Comparison of ENCODE assay signal across 24 cellular contexts in genomic region chr9:126838055-126838811, GRCh38. TPM values are rescaled to one million over a fixed set of nuclear protein-coding genes. Genes with fewer than 3 reads are reported as not detected.
DNase-seq lines count a peak whose midpoint lies in the region; ATAC-seq, FAIRE-seq and TF ChIP-seq lines count a peak whose summit lies in the region.
"Had no signal": no experiment of that assay in that cellular context is flagged by ENCODE, and none has a peak within 500 bp of the region (broad histone marks: within the 10 kb centered on the region; RNA-seq: fewer than 3 reads in every experiment).

No MANE protein-coding gene starts in this region.

- intact Hi-C loops in psoas muscle (cut with DNase I): no loop called here
- intact Hi-C loops in Caco-2 (cut with micrococcal nuclease; ENCODE audit: unreplicated experiment): no loop called here

- no peaks in the 10 kb centered on the region for H3K27me3 Mint-ChIP-seq in Caco-2 (ENCODE audit: insufficient read depth, unreplicated experiment)
- H3K27me3 Mint-ChIP-seq: dendritic cell treated with granulocyte-macrophage colony-stimulating factor and Interleukin-4, amounts not matched to agents 40 ng/mL and 50 ng/mL, for 4 days; IgD-negative memory B cell; memory B cell; naive thymus-derived CD4-positive, alpha-beta T cell; T-cell had no signal

- H3K27me3 ChIP-seq in GM06990 (replicated peaks; ENCODE audit: control insufficient read depth, insufficient read depth, low read length) (no peaks in the 10 kb centered on the region), psoas muscle (ENCODE audit: insufficient read depth in 3 of 3, low read length in 2 of 3) (no peaks in the 10 kb centered on the region), Caco-2 (replicated peaks; ENCODE audit: control insufficient read depth, insufficient read depth, low read length) (no peaks in the 10 kb centered on the region)
- H3K27me3 ChIP-seq: brain microvascular endothelial cell, right lobe of liver had no signal

- H3K9me3 ChIP-seq in psoas muscle: no peaks in the 10 kb centered on the region
- H3K9me3 ChIP-seq in Caco-2: no peaks in the 10 kb centered on the region
- H3K9me3 ChIP-seq: right lobe of liver had no signal

- CTCF ChIA-PET in RWPE1 (lab: Yijun Ruan, JAX) (interaction anchor here (1.4 kb wide), 1 partner anchor 22 kb away, joined by 5 read pairs; no protein-coding TSS in a partner anchor), Caco-2 (lab: Charles Lee) (no interaction called here)

- H3K36me3 ChIP-seq in GM06990 (ENCODE audit: control insufficient read depth, insufficient read depth, low read length): peaks cover under 1% of the 10 kb centered on the region; the same call in 1 of the 2 replicates
- H3K36me3 ChIP-seq in psoas muscle (ENCODE audit: insufficient read depth in 1 of 2, low read depth in 1 of 2): peaks cover 6 to 51% of the 10 kb centered on the region in 2 donors
- no peaks in the 10 kb centered on the region for H3K36me3 ChIP-seq in Caco-2 (ENCODE audit: control insufficient read depth, insufficient read depth, low read length)

- FAIRE-seq in GM12892 (lab: Jason Lieb, UNC): peak; percentile 27
- FAIRE-seq in RCC 7860 (lab: Jason Lieb, UNC): no peak
- FAIRE-seq: H1 had no signal

- peak overlapping the region; percentile 25 for H3K4me3 ChIP-seq in GM06990 (replicated peaks; ENCODE audit: low read depth, low read length)
- H3K4me3 ChIP-seq in psoas muscle: peak overlapping the region; percentile 32
- H3K4me3 ChIP-seq in Caco-2 (ENCODE audit: low read depth, low read length): no peak overlapping the region
- H3K4me3 ChIP-seq: right lobe of liver had no signal

- TF ChIP-seq CTCF in GM06990 (IDR thresholded peaks at IDR 0.05; ENCODE audit: insufficient read depth, low read length, poor library complexity, severe bottlenecking) (no peak), RWPE1 (conservative IDR thresholded peaks at IDR 0.05; ENCODE audit: low read depth) (no peak), psoas muscle (IDR thresholded peaks at IDR 0.05) (no peak), Caco-2 (IDR thresholded peaks at IDR 0.05; ENCODE audit: insufficient read depth in 1 of 2, low read depth in 1 of 2, low read length in 1 of 2, severe bottlenecking in 1 of 2, unreplicated experiment in 1 of 2) (no peak)

- H3K4me3 Mint-ChIP-seq in Caco-2 (ENCODE audit: unreplicated experiment): no peak overlapping the region
- H3K4me3 Mint-ChIP-seq: dendritic cell treated with granulocyte-macrophage colony-stimulating factor and Interleukin-4, amounts not matched to agents 40 ng/mL and 50 ng/mL, for 4 days; memory B cell; naive thymus-derived CD4-positive, alpha-beta T cell; T-cell had no signal

- H3K4me1 ChIP-seq in psoas muscle: peaks cover 68% of the 10 kb centered on the region
- no peaks in the 10 kb centered on the region for H3K4me1 ChIP-seq in Caco-2
- H3K4me1 ChIP-seq: right lobe of liver had no signal

- no peaks in the 10 kb centered on the region for H3K9me3 Mint-ChIP-seq in Caco-2 (ENCODE audit: unreplicated experiment)
- H3K9me3 Mint-ChIP-seq: dendritic cell treated with granulocyte-macrophage colony-stimulating factor and Interleukin-4, amounts not matched to agents 40 ng/mL and 50 ng/mL, for 4 days; IgD-negative memory B cell; memory B cell; T-cell had no signal

- peak; percentile 35 for DNase-seq in GM06990 (ENCODE audit: extremely low read depth, insufficient read length)
- DNase-seq in GM12892 (ENCODE audit: insufficient read length): no peak
- DNase-seq in RWPE1 (ENCODE audit: low spot score): no peak
- DNase-seq in psoas muscle: no peak
- no peak for DNase-seq in mucosa of gallbladder (ENCODE audit: low spot score)
- no peak for DNase-seq in Caco-2
- DNase-seq in MV-4-11 (lab: John Stamatoyannopoulos, UW): no peak
- no peak for DNase-seq in RCC 7860 (ENCODE audit: low spot score)
- DNase-seq: activated CD4-positive, CD25-positive, alpha-beta regulatory T cell treated with anti-CD3 and anti-CD28 coated beads, Interleukin-2, amount 50 U/mL, for 72 hours; activated effector memory CD4-positive, alpha-beta T cell treated with Interleukin-2 at 50 U/mL for 16 hours; brain microvascular endothelial cell; glutamatergic neuron; naive thymus-derived CD4-positive, alpha-beta T cell; NCI-H2081 treated with DMSO at 0.1 percent for 48 hours; NCI-H446; PC-3; right lobe of liver; SHP77 treated with DMSO at 0.1 percent for 48 hours; stimulated activated CD8-positive, alpha-beta memory T cell treated with anti-CD3 and anti-CD28 coated beads, Interleukin-4, amount 100 ng/mL, for 48 hours; T-cell had no signal

- peaks cover 14% of the 10 kb centered on the region for H3K4me1 Mint-ChIP-seq in Caco-2 (ENCODE audit: low read depth, unreplicated experiment)

- H3K27ac ChIP-seq in RWPE1 (peak overlapping the region; percentile 34), psoas muscle (peak overlapping the region; percentile 23)
- H3K27ac ChIP-seq: brain microvascular endothelial cell, right lobe of liver had no signal

- POLR2A ChIA-PET in RWPE1 (lab: Yijun Ruan, JAX; ENCODE audit: low non-redundant PET): no interaction called here
- POLR2A ChIA-PET in Caco-2 (lab: Charles Lee): no interaction called here

- no TSS peak for BruUV-seq in Caco-2 (replicated peaks; lab: Mats Ljungman, UMichigan)

- no peak for TF ChIP-seq POLR2A in GM12892 (IDR thresholded peaks at IDR 0.05; ENCODE audit: low read depth, low read length)

- no peak overlapping the region for H3K27ac Mint-ChIP-seq in Caco-2 (ENCODE audit: unreplicated experiment)
- H3K27ac Mint-ChIP-seq: dendritic cell treated with granulocyte-macrophage colony-stimulating factor and Interleukin-4, amounts not matched to agents 40 ng/mL and 50 ng/mL, for 4 days had no signal

- ATAC-seq in psoas muscle: peak in 1 of 4 donors; percentile 4
- ATAC-seq: naive thymus-derived CD4-positive, alpha-beta T cell; PC-3; right lobe of liver; T-cell had no signal

- 52 to 62% (median 56%) methylated on average over 7 of the region's 7 CpGs for WGBS in psoas muscle, 3 donors

- H3K36me3 Mint-ChIP-seq in Caco-2 (ENCODE audit: insufficient read depth, unreplicated experiment): peaks cover 42% of the 10 kb centered on the region

RNA-seq across cellular contexts. Expression of gene ZBTB34, which starts 22.2 kb away (rescaled TPM):
- 3.3 TPM for polyA plus RNA-seq in GM12892 (2012; ENCODE audit: missing spikeins)
- total RNA-seq in psoas muscle: 1 to 10 TPM; 4.4 to 7.3 (median 5.5) TPM
- 1 to 10 TPM; 2.0 to 5.0 (median 2.1) TPM for polyA plus RNA-seq in psoas muscle
- total RNA-seq in mucosa of gallbladder: 9.8 TPM
- total RNA-seq in Caco-2 (2022): 16.8 and 17.1 TPM in 2 replicates

RNA-seq across cellular contexts. Expression of gene ZBTB43, which starts 33.4 kb away (rescaled TPM):
- polyA plus RNA-seq in GM12892 (2012; ENCODE audit: missing spikeins): 8.5 TPM
- total RNA-seq in psoas muscle (10 to 100 TPM; 26.5 to 98.3 (median 76.6) TPM), mucosa of gallbladder (15.0 TPM), Caco-2 (2022) (17.7 and 18.5 TPM in 2 replicates)
- 10 to 100 TPM; 19.5 to 48.2 (median 30.5) TPM for polyA plus RNA-seq in psoas muscle
